In the genomic region with DNA sequence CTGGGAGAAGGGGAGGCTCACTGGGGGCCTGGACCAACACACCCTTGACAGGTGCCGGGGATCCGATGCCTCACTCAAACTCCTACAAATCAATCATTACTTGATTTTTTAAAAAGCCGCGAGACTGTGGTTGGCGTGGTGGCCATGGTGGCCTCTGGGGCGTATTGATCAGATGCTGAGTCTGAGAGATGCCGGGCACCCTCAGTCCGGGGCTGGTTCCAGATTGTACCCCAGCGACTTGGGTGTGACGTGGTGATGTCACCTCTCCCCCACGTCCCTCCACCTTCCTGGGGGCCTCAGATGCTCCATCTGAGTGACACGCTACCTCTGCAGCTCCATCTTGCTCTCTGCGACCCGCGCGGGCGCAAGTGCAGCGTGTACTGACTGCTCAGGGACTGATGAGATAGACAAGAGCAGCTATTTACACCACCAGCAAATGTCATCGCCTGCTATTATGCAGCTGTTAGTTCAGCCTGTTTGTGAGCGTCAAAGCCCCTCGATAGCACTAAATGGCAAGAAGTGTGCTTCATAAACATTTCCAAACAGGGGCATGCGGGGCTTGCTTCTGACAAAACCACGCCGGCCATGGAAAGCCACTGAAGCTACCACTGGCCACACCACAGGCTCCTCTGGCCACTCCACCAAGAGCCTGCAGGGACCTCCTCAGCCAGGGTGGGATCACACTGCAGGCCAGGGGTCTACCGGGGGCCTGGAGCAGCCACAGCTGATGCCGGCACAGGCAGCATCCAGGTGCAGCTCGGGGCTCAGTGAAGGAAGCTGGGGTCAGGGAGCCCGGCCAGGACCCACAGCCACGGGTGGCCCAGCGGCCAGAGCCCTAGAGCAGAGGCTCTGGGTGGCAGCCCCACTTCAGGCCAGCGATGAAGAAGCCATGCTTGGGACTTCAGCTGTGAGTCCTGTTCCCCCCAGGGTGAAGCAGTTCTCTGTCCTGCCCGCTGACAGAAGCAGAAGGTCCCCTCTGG, we compare ENCODE assay signal across 1 cellular context.
TF ChIP-seq lines count a peak whose summit lies in the region.

No MANE protein-coding gene starts in this region.

TF ChIP-seq in H1, 55 proteins besides CTCF, POLR2A, EP300 and RAD21:
- TF ChIP-seq POU5F1 (IDR thresholded peaks at IDR 0.05; ENCODE audit: low read depth, low read length) (no peak), MAFK (IDR thresholded peaks at IDR 0.05; ENCODE audit: low read depth, low read length) (no peak), TAF7 (optimal IDR thresholded peaks at IDR 0.05; ENCODE audit: borderline replicate concordance, low read depth, low read length) (no peak), EZH2 (IDR thresholded peaks at IDR 0.05; ENCODE audit: low read depth, low read length, severe bottlenecking) (no peak), TCF12 (IDR thresholded peaks at IDR 0.05; ENCODE audit: low read depth, low read length) (no peak)
- TF ChIP-seq, protein P1, sequence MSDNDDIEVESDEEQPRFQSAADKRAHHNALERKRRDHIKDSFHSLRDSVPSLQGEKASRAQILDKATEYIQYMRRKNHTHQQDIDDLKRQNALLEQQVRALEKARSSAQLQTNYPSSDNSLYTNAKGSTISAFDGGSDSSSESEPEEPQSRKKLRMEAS (IDR thresholded peaks at IDR 0.05), result no peak
TF ChIP-seq in H1: peak in this region for 0.
